27 cellular contexts compared by ENCODE assay signal in genomic region chr14:34568803-34569202, GRCh38. TPM values are rescaled to one million over a fixed set of nuclear protein-coding genes. Genes with fewer than 3 reads are reported as not detected.
DNase-seq lines count a peak whose midpoint lies in the region; ATAC-seq, FAIRE-seq and TF ChIP-seq lines count a peak whose summit lies in the region.
"Had no signal": no experiment of that assay in that cellular context is flagged by ENCODE, and none has a peak within 500 bp of the region (broad histone marks: within the 10 kb centered on the region; RNA-seq: fewer than 3 reads in every experiment).

No MANE protein-coding gene starts in this region.

- no peak for TF ChIP-seq POLR2A in GM12891 (IDR thresholded peaks at IDR 0.05; ENCODE audit: low read depth, low read length)

- H2AFZ ChIP-seq in mesenchymal stem cell (ENCODE audit: low read depth, low read length): no peak overlapping the region
- H2AFZ ChIP-seq: GM23338, PC-9 had no signal

- H3K27ac ChIP-seq in mesenchymal stem cell (ENCODE audit: low read length, poor library complexity, severe bottlenecking) (no peak overlapping the region), upper lobe of right lung (no peak overlapping the region), WERI-Rb-1 (no peak overlapping the region)
- H3K27ac ChIP-seq: 22Rv1, BLaER1, HL-60, PC-9 had no signal

- ATAC-seq in upper lobe of right lung: peak; percentile 10
- ATAC-seq: GM23338 had no signal

- no peaks in the 10 kb centered on the region for H3K9me3 ChIP-seq in mesenchymal stem cell (ENCODE audit: control insufficient read depth, low read length)
- H3K9me3 ChIP-seq in upper lobe of right lung: no peaks in the 10 kb centered on the region
- H3K9me3 ChIP-seq in WERI-Rb-1 (ENCODE audit: severe bottlenecking): no peaks in the 10 kb centered on the region
- H3K9me3 ChIP-seq: BLaER1, HAP-1 had no signal

- H3K9me3 Mint-ChIP-seq in activated T-cell treated with anti-CD3 and anti-CD28 coated beads, Interleukin-2, amount 50 U/mL, for 24 hours: no peaks in the 10 kb centered on the region
- no peaks in the 10 kb centered on the region for H3K9me3 Mint-ChIP-seq in chondrocyte (ENCODE audit: low read depth)
- H3K9me3 Mint-ChIP-seq: CD4-positive, alpha-beta T cell; GM23338 had no signal

- peaks cover 80% of the 10 kb centered on the region for H3K36me3 Mint-ChIP-seq in activated T-cell treated with anti-CD3 and anti-CD28 coated beads, Interleukin-2, amount 50 U/mL, for 24 hours (ENCODE audit: low read depth)
- peaks cover 16% of the 10 kb centered on the region for H3K36me3 Mint-ChIP-seq in chondrocyte (ENCODE audit: low read depth)

- H2BK15ac ChIP-seq in mesenchymal stem cell (ENCODE audit: low read depth, poor library complexity, severe bottlenecking): no peak overlapping the region

- H3K4me1 Mint-ChIP-seq in activated T-cell treated with anti-CD3 and anti-CD28 coated beads, Interleukin-2, amount 50 U/mL, for 24 hours (ENCODE audit: low read depth): peaks cover 3% of the 10 kb centered on the region
- H3K4me1 Mint-ChIP-seq in chondrocyte (ENCODE audit: low read depth): no peaks in the 10 kb centered on the region
- H3K4me1 Mint-ChIP-seq: GM23338 had no signal

- no peak overlapping the region for H3K14ac ChIP-seq in mesenchymal stem cell (ENCODE audit: low read length in 2 of 2)

- peak overlapping the region; percentile 8 for H3K9ac ChIP-seq in mesenchymal stem cell (ENCODE audit: low read length)
- H3K9ac ChIP-seq: BLaER1 had no signal

- no peaks in the 10 kb centered on the region for H3K27me3 Mint-ChIP-seq in activated T-cell treated with anti-CD3 and anti-CD28 coated beads, Interleukin-2, amount 50 U/mL, for 24 hours
- no peaks in the 10 kb centered on the region for H3K27me3 Mint-ChIP-seq in chondrocyte (ENCODE audit: low read depth)
- H3K27me3 Mint-ChIP-seq: CD4-positive, alpha-beta T cell had no signal

- H3K4me2 ChIP-seq in mesenchymal stem cell (ENCODE audit: low read length, poor library complexity, severe bottlenecking): no peak overlapping the region
- H3K4me2 ChIP-seq: BLaER1, GM23338, PC-9 had no signal

- H3K36me3 ChIP-seq in mesenchymal stem cell (ENCODE audit: control insufficient read depth in 1 of 2, insufficient read depth in 2 of 2, low read depth in 1 of 2, low read length in 2 of 2): peaks cover 63 to 85% of the 10 kb centered on the region in 2 experiments
- peaks cover 99% of the 10 kb centered on the region for H3K36me3 ChIP-seq in upper lobe of right lung
- H3K36me3 ChIP-seq in WERI-Rb-1: peaks cover 41% of the 10 kb centered on the region

- H2AK5ac ChIP-seq in mesenchymal stem cell (ENCODE audit: low read length, severe bottlenecking): no peak overlapping the region

- no peak for DNase-seq in activated T-cell treated with anti-CD3 and anti-CD28 coated beads, Interleukin-2, amount 50 U/mL, for 24 hours
- DNase-seq in activated T-cell treated with anti-CD3 and anti-CD28 coated beads, Interleukin-2, amount 50 U/mL, for 1 hour: no peak
- DNase-seq in chondrocyte (ENCODE audit: low spot score) (peak; percentile 65), mesenchymal stem cell (no peak), upper lobe of right lung (no peak), COLO668 (lab: John Stamatoyannopoulos, UW; ENCODE audit: unreplicated experiment) (no peak), GM12891 (ENCODE audit: insufficient read length, low spot score) (no peak), WERI-Rb-1 (no peak)
- DNase-seq: ACHN; CD4-positive, alpha-beta T cell; DND-41; KG1; NCI-H1092 treated with DMSO at 0.1 percent for 48 hours; NCI-H1436 treated with DMSO at 0.1 percent for 48 hours; NCI-H1930; NCI-H2227 treated with DMSO at 0.1 percent for 48 hours; NCI-H510A; NCI-H748 treated with DMSO at 0.1 percent for 48 hours; PC-9; RPMI8226; SIG-M5 had no signal

- no peak overlapping the region for H3K4me3 Mint-ChIP-seq in activated T-cell treated with anti-CD3 and anti-CD28 coated beads, Interleukin-2, amount 50 U/mL, for 24 hours
- H3K4me3 Mint-ChIP-seq in chondrocyte (ENCODE audit: unreplicated experiment): no peak overlapping the region
- H3K4me3 Mint-ChIP-seq: CD4-positive, alpha-beta T cell; GM23338 had no signal

- H3K23ac ChIP-seq in mesenchymal stem cell (ENCODE audit: low read length in 2 of 2): no peak overlapping the region

- no peak overlapping the region for H4K91ac ChIP-seq in mesenchymal stem cell (ENCODE audit: low read length)

- intact Hi-C loops in upper lobe of right lung (cut with DNase I): no loop called here

- WGBS in mesenchymal stem cell: 99% methylated on average over 12 of the region's 13 CpGs

- no peak overlapping the region for H3K4me3 ChIP-seq in mesenchymal stem cell (ENCODE audit: insufficient read depth in 1 of 2, low read depth in 1 of 2, low read length in 2 of 2)
- no peak overlapping the region for H3K4me3 ChIP-seq in upper lobe of right lung
- no peak overlapping the region for H3K4me3 ChIP-seq in WERI-Rb-1 (ENCODE audit: low read depth, low read length)
- H3K4me3 ChIP-seq: BLaER1, GM23338, HAP-1, PC-9 had no signal

- TF ChIP-seq CTCF in chondrocyte (IDR thresholded peaks at IDR 0.05) (no peak), upper lobe of right lung (IDR thresholded peaks at IDR 0.05) (no peak), WERI-Rb-1 (IDR thresholded peaks at IDR 0.05; ENCODE audit: low read depth, low read length) (no peak)

- H3K79me1 ChIP-seq in mesenchymal stem cell (replicated peaks; ENCODE audit: low read length, poor library complexity, severe bottlenecking): peaks cover 15% of the 10 kb centered on the region

- no peak overlapping the region for H2BK12ac ChIP-seq in mesenchymal stem cell (ENCODE audit: low read length in 2 of 2)

- H3K4ac ChIP-seq in mesenchymal stem cell (ENCODE audit: low read depth in 1 of 2, low read length in 2 of 2): no peak overlapping the region

- H2BK5ac ChIP-seq in mesenchymal stem cell (ENCODE audit: low read depth, low read length, poor library complexity, severe bottlenecking): no peak overlapping the region

- FAIRE-seq in GM12891 (lab: Jason Lieb, UNC): no peak
- FAIRE-seq: GM12892 had no signal

- no peak overlapping the region for H3K18ac ChIP-seq in mesenchymal stem cell (ENCODE audit: low read depth in 1 of 2, low read length in 2 of 2)

- no peak overlapping the region for H2BK120ac ChIP-seq in mesenchymal stem cell (ENCODE audit: low read depth, low read length)

- no peak overlapping the region for H4K8ac ChIP-seq in mesenchymal stem cell (ENCODE audit: low read length)

- peak overlapping the region; percentile 67 for H3K27ac Mint-ChIP-seq in activated T-cell treated with anti-CD3 and anti-CD28 coated beads, Interleukin-2, amount 50 U/mL, for 24 hours
- no peak overlapping the region for H3K27ac Mint-ChIP-seq in chondrocyte (ENCODE audit: unreplicated experiment)
- H3K27ac Mint-ChIP-seq: CD4-positive, alpha-beta T cell; GM23338 had no signal

- H3K27me3 ChIP-seq in mesenchymal stem cell (ENCODE audit: control insufficient read depth in 1 of 2, insufficient read depth in 1 of 2, low read length in 2 of 2) (no peaks in the 10 kb centered on the region), upper lobe of right lung (no peaks in the 10 kb centered on the region), WERI-Rb-1 (ENCODE audit: insufficient read depth, low read depth, severe bottlenecking) (no peaks in the 10 kb centered on the region)
- H3K27me3 ChIP-seq: BLaER1 had no signal

- H3K4me1 ChIP-seq in mesenchymal stem cell (ENCODE audit: control insufficient read depth, insufficient read depth, low read depth, low read length) (no peaks in the 10 kb centered on the region), upper lobe of right lung (no peaks in the 10 kb centered on the region)
- H3K4me1 ChIP-seq: BLaER1, HAP-1 had no signal

TF ChIP-seq in GM12891, 5 proteins besides CTCF, POLR2A, EP300 and RAD21:
- TF ChIP-seq POLR2AphosphoS5 (IDR thresholded peaks at IDR 0.05; ENCODE audit: low read depth, low read length): no peak
- no peak for TF ChIP-seq TAF1 (IDR thresholded peaks at IDR 0.05; ENCODE audit: low read depth, low read length)
- no peak for TF ChIP-seq PAX5 (IDR thresholded peaks at IDR 0.05; ENCODE audit: insufficient read depth, low read length, severe bottlenecking)
- TF ChIP-seq POU2F2 (IDR thresholded peaks at IDR 0.05; ENCODE audit: low read depth, low read length): no peak
- no peak for TF ChIP-seq SPI1 (IDR thresholded peaks at IDR 0.05; ENCODE audit: low read depth, low read length)

RNA-seq across cellular contexts. Expression of gene EAPP, which starts 29.3 kb away (rescaled TPM):
- total RNA-seq in chondrocyte (22.8 to 27.9 TPM (median 27.0 TPM) in 3 replicates), upper lobe of right lung (26.9 TPM)
- polyA plus RNA-seq in mesenchymal stem cell (2013, experiment 1 of 2): 44.2 TPM
- 45.1 TPM for polyA plus RNA-seq in mesenchymal stem cell (2013, experiment 2 of 2)
- 34.8 TPM for polyA plus RNA-seq in GM12891 (2012; ENCODE audit: low read depth, missing spikeins)
